In genomic region chr1:184992271-184992670, GRCh38 we compare ENCODE assay signal across 34 cellular contexts.
"Had no signal": no experiment of that assay in that cellular context is flagged by ENCODE, and none has a peak within 500 bp of the region (broad histone marks: within the 10 kb centered on the region; RNA-seq: fewer than 3 reads in every experiment).

No MANE protein-coding gene starts in this region.

- DNase-seq: Karpas-422, Kasumi-1, KG1, MM.1S, MV-4-11, NCI-H1048, NCI-H1092, NCI-H1092 treated with DMSO at 0.1 percent for 48 hours, NCI-H1105, NCI-H1105 treated with DMSO at 0.1 percent for 48 hours, NCI-H1417, NCI-H1417 treated with DMSO at 0.1 percent for 48 hours, NCI-H1436, NCI-H1436 treated with DMSO at 0.1 percent for 48 hours, NCI-H146, NCI-H1694, NCI-H1694 treated with DMSO at 0.1 percent for 48 hours, NCI-H187, NCI-H187 treated with DMSO at 0.1 percent for 48 hours, NCI-H1930, NCI-H2029, NCI-H2029 treated with DMSO at 0.1 percent for 48 hours, NCI-H2081, NCI-H2081 treated with DMSO at 0.1 percent for 48 hours, NCI-H2107, NCI-H2171, NCI-H2171 treated with DMSO at 0.1 percent for 48 hours, NCI-H2227 treated with DMSO at 0.1 percent for 48 hours, NCI-H226, NCI-H345, NCI-H446, NCI-H446 treated with DMSO at 0.1 percent for 48 hours, NCI-H510A had no signal

- H3K4me2 ChIP-seq: KMS-11 had no signal

- H3K9ac ChIP-seq: KMS-11 had no signal

- H3K27ac ChIP-seq: KMS-11 had no signal
